11 cellular contexts compared by ENCODE assay signal in the genomic region with DNA sequence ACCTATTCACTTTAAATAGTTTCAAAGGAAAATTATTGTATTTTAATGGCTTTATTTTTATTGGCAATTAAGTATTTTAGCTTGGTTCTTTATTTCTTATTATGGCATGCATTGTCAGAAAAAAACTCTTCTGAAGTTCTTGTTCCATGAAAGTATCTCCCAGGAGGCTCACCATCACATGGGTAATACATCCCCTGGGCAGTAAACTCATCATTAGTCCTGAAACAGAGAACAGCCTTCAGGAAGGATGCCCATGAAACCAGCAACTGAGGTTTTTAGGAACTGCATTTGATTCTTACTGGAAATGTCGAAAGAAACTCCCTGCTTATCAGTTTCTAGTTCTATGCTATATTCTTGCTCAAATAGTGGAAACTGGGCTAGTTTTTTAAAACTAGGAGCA.
A peak's percentile ranks its signal among the peaks of the same experiment; 100 is the strongest.
DNase-seq lines count a peak whose midpoint lies in the region; ATAC-seq and TF ChIP-seq lines count a peak whose summit lies in the region.
"Had no signal": no experiment of that assay in that cellular context is flagged by ENCODE, and none has a peak within 500 bp of the region (broad histone marks: within the 10 kb centered on the region; RNA-seq: fewer than 3 reads in every experiment).

No MANE protein-coding gene starts in this region.

- H3K4me3 ChIP-seq in lower lobe of right lung (no peak overlapping the region), thoracic aorta (no peak overlapping the region)

- H3K27me3 ChIP-seq in lower lobe of right lung (ENCODE audit: low read depth) (no peaks in the 10 kb centered on the region), thoracic aorta (replicated peaks; ENCODE audit: insufficient read depth) (no peaks in the 10 kb centered on the region)

- peaks cover 5% of the 10 kb centered on the region for H3K9me3 Mint-ChIP-seq in activated CD4-positive, alpha-beta T cell treated with anti-CD3 and anti-CD28 coated beads, Interleukin-2, amount 10 ng/mL, durations not matched to agents 24 days and 14 days

- H3K9me3 ChIP-seq in lower lobe of right lung (no peaks in the 10 kb centered on the region), thoracic aorta (no peaks in the 10 kb centered on the region)

- peaks cover 13% of the 10 kb centered on the region for H3K36me3 ChIP-seq in lower lobe of right lung
- H3K36me3 ChIP-seq in thoracic aorta: no peaks in the 10 kb centered on the region

- no peak overlapping the region for H3K27ac Mint-ChIP-seq in activated CD4-positive, alpha-beta T cell treated with anti-CD3 and anti-CD28 coated beads, Interleukin-2, amount 10 ng/mL, durations not matched to agents 24 days and 14 days

- H3K4me3 Mint-ChIP-seq in activated CD4-positive, alpha-beta T cell treated with anti-CD3 and anti-CD28 coated beads, Interleukin-2, amount 10 ng/mL, durations not matched to agents 24 days and 14 days: no peak overlapping the region

- H3K27me3 Mint-ChIP-seq in activated CD4-positive, alpha-beta T cell treated with anti-CD3 and anti-CD28 coated beads, Interleukin-2, amount 10 ng/mL, durations not matched to agents 24 days and 14 days: no peaks in the 10 kb centered on the region
- H3K27me3 Mint-ChIP-seq: stimulated activated naive CD8-positive, alpha-beta T cell treated with anti-CD3 and anti-CD28 coated beads, Interleukin-15, amount 100 ng/mL, for 72 hours had no signal

- H3K4me1 Mint-ChIP-seq in activated CD4-positive, alpha-beta T cell treated with anti-CD3 and anti-CD28 coated beads, Interleukin-2, amount 10 ng/mL, durations not matched to agents 24 days and 14 days: peaks cover 21% of the 10 kb centered on the region

- intact Hi-C loops in activated CD4-positive, alpha-beta T cell treated with anti-CD3 and anti-CD28 coated beads, Interleukin-2, amount 10 ng/mL, durations not matched to agents 24 days and 14 days (cut with micrococcal nuclease): no loop called here
- intact Hi-C loops in lower lobe of right lung (cut with DNase I): no loop called here

- TF ChIP-seq CTCF in VCaP (conservative IDR thresholded peaks at IDR 0.05) (no peak), lower lobe of right lung (IDR thresholded peaks at IDR 0.05) (no peak), thoracic aorta (IDR thresholded peaks at IDR 0.05) (no peak)

- H3K27ac ChIP-seq in VCaP (peak overlapping the region; percentile 9; the same call in 1 of the 2 replicates), lower lobe of right lung (peak overlapping the region; percentile 57), thoracic aorta (peak overlapping the region; percentile 62 to 86)

- ATAC-seq in lower lobe of right lung (no peak), thoracic aorta (ENCODE audit: insufficient number of reproducible peaks, low FRiP score, low read depth) (no peak), GM19035 (IDR thresholded peaks at IDR 0.05; ENCODE audit: unreplicated experiment) (no peak), GM18858 (IDR thresholded peaks at IDR 0.05; ENCODE audit: unreplicated experiment) (no peak), GM21619 (IDR thresholded peaks at IDR 0.05; ENCODE audit: unreplicated experiment) (no peak)

- H3K4me1 ChIP-seq in lower lobe of right lung (peaks cover 23% of the 10 kb centered on the region), thoracic aorta (ENCODE audit: control insufficient read depth in 1 of 2, low read depth in 2 of 2) (peaks cover 26 to 28% of the 10 kb centered on the region in 2 donors)

- H3K36me3 Mint-ChIP-seq in activated CD4-positive, alpha-beta T cell treated with anti-CD3 and anti-CD28 coated beads, Interleukin-2, amount 10 ng/mL, durations not matched to agents 24 days and 14 days (ENCODE audit: low read depth): peaks cover 67% of the 10 kb centered on the region

- peak; percentile 43 for DNase-seq in activated CD4-positive, alpha-beta T cell treated with anti-CD3 and anti-CD28 coated beads, Interleukin-2, amount 10 ng/mL, durations not matched to agents 24 days and 14 days
- DNase-seq in activated CD4-positive, alpha-beta T cell treated with anti-CD3 and anti-CD28 coated beads for 4 hours: no peak
- no peak for DNase-seq in lower lobe of right lung
- no peak for DNase-seq in thoracic aorta (ENCODE audit: low spot score)
- DNase-seq: ACHN, T-helper 9 cell had no signal

Comparison
In these comparisons a context has a peak if more than half of its experiments do, and no peak if none do; other contexts are left out.
1. H3K27ac ChIP-seq: peak in every context shown above with its lines; median percentile 74 in thoracic aorta; 57 in lower lobe of right lung; 9 in VCaP.